18 cellular contexts compared by ENCODE assay signal in the genomic region with DNA sequence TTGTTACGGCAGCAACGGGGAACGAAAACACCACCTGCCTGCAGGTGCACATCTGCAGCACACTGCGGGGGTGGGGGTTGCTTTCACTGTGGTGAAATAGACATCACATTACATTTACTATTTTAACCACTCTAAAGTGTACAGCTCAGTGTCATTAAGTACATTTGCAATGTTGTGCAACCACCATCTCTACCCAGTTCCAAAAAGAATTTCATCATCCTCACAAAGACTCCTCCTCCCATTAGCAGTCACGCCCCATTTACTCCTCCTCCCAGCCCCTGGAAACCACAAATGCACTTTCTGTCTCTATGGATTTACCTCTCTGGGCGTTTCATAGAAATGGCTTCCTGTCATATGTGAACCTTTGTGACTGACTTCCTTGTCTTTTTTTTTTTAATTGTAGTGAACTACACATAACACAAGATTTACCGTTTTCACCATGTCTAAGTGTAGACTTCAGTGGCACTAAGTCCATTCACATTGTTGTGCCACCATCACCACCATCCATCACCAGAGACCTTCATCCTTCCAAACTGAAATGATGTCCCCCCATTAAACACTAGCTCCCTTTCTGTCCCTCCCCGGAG. TPM values are rescaled to one million over a fixed set of nuclear protein-coding genes. Genes with fewer than 3 reads are reported as not detected.
DNase-seq lines count a peak whose midpoint lies in the region; ATAC-seq, FAIRE-seq and TF ChIP-seq lines count a peak whose summit lies in the region.
"Not testable (repeated sequence)": the region's sequence is repeated elsewhere in the genome, so short reads cannot be mapped to it uniquely, and the experiment has no call there.
"Had no signal": no experiment of that assay in that cellular context is flagged by ENCODE, and none has a peak within 500 bp of the region (broad histone marks: within the 10 kb centered on the region; RNA-seq: fewer than 3 reads in every experiment).

No MANE protein-coding gene starts in this region.

- H3K36me3 ChIP-seq in DOHH2 (ENCODE audit: control insufficient read depth, low read length); K562 (ENCODE audit: control insufficient read depth, insufficient read depth, low read length): not testable (repeated sequence)

- H3K4me3 Mint-ChIP-seq in IgD-negative memory B cell (peak overlapping the region in 1 of 4 donors; percentile 76), T-cell (peak overlapping the region in 1 of 3 donors; percentile 31), memory B cell (peak overlapping the region; percentile 33)
- not testable (repeated sequence) for H3K4me3 Mint-ChIP-seq in activated T-cell treated with anti-CD3 and anti-CD28 coated beads, Interleukin-2, amount 50 U/mL, for 24 hours

- H3K36me3 Mint-ChIP-seq in IgD-negative memory B cell; T-cell; activated T-cell treated with anti-CD3 and anti-CD28 coated beads, Interleukin-2, amount 50 U/mL, for 24 hours (ENCODE audit: low read depth); memory B cell: not testable (repeated sequence)

- 25% methylated on average over 3 of the region's 8 CpGs for WGBS in K562 (ENCODE audit: insufficient coverage, low coverage, missing lambda C conversion rate)

- peak overlapping the region; percentile 66 for H3K4me2 ChIP-seq in DOHH2 (ENCODE audit: low read length)
- H3K4me2 ChIP-seq in K562 (ENCODE audit: insufficient read depth, low read length): not testable (repeated sequence)

- not testable (repeated sequence) for H3K79me2 ChIP-seq in DOHH2 (ENCODE audit: control insufficient read depth, low read length); K562 (ENCODE audit: control insufficient read depth, insufficient read depth, low read length)

- H2AFZ ChIP-seq in K562 (ENCODE audit: low read depth, low read length): not testable (repeated sequence)

- TF ChIP-seq EP300 in K562 (IDR thresholded peaks at IDR 0.05; ENCODE audit: low read length): not testable (repeated sequence)

- FAIRE-seq in K562 (lab: Jason Lieb, UNC): peak; percentile 80
- peak; percentile 53 for FAIRE-seq in urothelium cell line (lab: Jason Lieb, UNC)

- not testable (repeated sequence) for H3K9me1 ChIP-seq in K562 (ENCODE audit: control insufficient read depth, insufficient read depth, low read length)

- peak overlapping the region; percentile 54 for H3K27ac ChIP-seq in DOHH2 (ENCODE audit: low read depth, low read length)
- H3K27ac ChIP-seq in K562 (ENCODE audit: extremely low read depth, low read depth, low read length): not testable (repeated sequence)

- not testable (repeated sequence) for H4K20me1 ChIP-seq in DOHH2 (ENCODE audit: control insufficient read depth, insufficient read depth, low read depth, low read length); K562 (replicated peaks; ENCODE audit: control insufficient read depth, insufficient read depth, low read length)

- not testable (repeated sequence) for TF ChIP-seq POLR2A in K562 (conservative IDR thresholded peaks at IDR 0.05)

- not testable (repeated sequence) for H3K27me3 Mint-ChIP-seq in IgD-negative memory B cell, memory B cell
- H3K27me3 Mint-ChIP-seq in T-cell: peaks cover 2 to 14% of the 10 kb centered on the region in 2 donors
- peaks cover 28% of the 10 kb centered on the region for H3K27me3 Mint-ChIP-seq in activated T-cell treated with anti-CD3 and anti-CD28 coated beads, Interleukin-2, amount 50 U/mL, for 24 hours

- POLR2A ChIA-PET in T-cell (lab: Charles Lee): not testable (repeated sequence)
- POLR2A ChIA-PET in K562 (lab: Yijun Ruan, JAX): interaction anchor here (0.8 kb wide), 1 partner anchor 64 kb away, joined by 3 read pairs; no protein-coding TSS in a partner anchor

- not testable (repeated sequence) for H3K9me3 ChIP-seq in DOHH2 (ENCODE audit: control insufficient read depth, insufficient read depth, low read length); K562 (replicated peaks; ENCODE audit: control insufficient read depth, insufficient read depth, low read depth, low read length)

- H3K4me1 ChIP-seq in DOHH2 (ENCODE audit: control insufficient read depth, low read length): peaks cover 13% of the 10 kb centered on the region
- H3K4me1 ChIP-seq in K562 (replicated peaks in 1 of 2; ENCODE audit: control insufficient read depth in 2 of 2, insufficient read depth in 2 of 2, low read length in 2 of 2): not testable (repeated sequence)

- not testable (repeated sequence) for H3F3A ChIP-seq in DOHH2 (ENCODE audit: control insufficient read depth, insufficient read depth)

- H3K9me2 ChIP-seq in DOHH2 (replicated peaks; ENCODE audit: control insufficient read depth, low read length): not testable (repeated sequence)

- DNase-seq in T-cell; activated T-cell treated with anti-CD3 and anti-CD28 coated beads, Interleukin-2, amount 50 U/mL, for 24 hours; K562 (ENCODE audit: extremely low read depth in 1 of 4, low spot score in 3 of 4); memory B cell (ENCODE audit: low spot score in 2 of 2); urothelium cell line (ENCODE audit: low spot score): not testable (repeated sequence)

- CTCF ChIA-PET in T-cell (lab: Charles Lee); K562 (lab: Yijun Ruan, JAX; ENCODE audit: low intra/inter-chr PET ratio): not testable (repeated sequence)

- H3K4me1 Mint-ChIP-seq in IgD-negative memory B cell: peaks cover 5 to 14% (median 7%) of the 10 kb centered on the region in 3 donors
- peaks cover 10 to 14% (median 12%) of the 10 kb centered on the region in 3 donors for H3K4me1 Mint-ChIP-seq in T-cell
- H3K4me1 Mint-ChIP-seq in activated T-cell treated with anti-CD3 and anti-CD28 coated beads, Interleukin-2, amount 50 U/mL, for 24 hours (ENCODE audit: low read depth); memory B cell: not testable (repeated sequence)

- TF ChIP-seq RAD21 in K562 (CRISPR knock-in tag; conservative IDR thresholded peaks at IDR 0.05 in 1 of 2, IDR thresholded peaks at IDR 0.05 in 1 of 2): not testable (repeated sequence)

- intact Hi-C loops in K562 (cut with micrococcal nuclease): not testable (repeated sequence)

- ATAC-seq in GM21529 (IDR thresholded peaks at IDR 0.05; ENCODE audit: unreplicated experiment) (peak; percentile 79), T-cell (replicated peaks in 1 of 4) (peak in 3 of 4 experiments; percentile 61 to 83 (median 67)), K562 (peak; percentile 96), memory B cell (ENCODE audit: low read depth) (peak; percentile 57)

- in situ Hi-C loops in K562 (cut with MboI): not testable (repeated sequence)

- peak overlapping the region; percentile 60 for H3K4me3 ChIP-seq in DOHH2 (ENCODE audit: low read length)
- H3K4me3 ChIP-seq in K562: not testable (repeated sequence)

- not testable (repeated sequence) for TF ChIP-seq CTCF in DOHH2 (IDR thresholded peaks at IDR 0.05; ENCODE audit: low read depth, low read length, poor library complexity, severe bottlenecking); K562 (IDR thresholded peaks at IDR 0.05 in 2 of 3, conservative IDR thresholded peaks at IDR 0.05 in 1 of 3; ENCODE audit: insufficient read depth in 2 of 3, low read depth in 1 of 3, low read length in 3 of 3)

- H3K27ac Mint-ChIP-seq in IgD-negative memory B cell (peak overlapping the region in 2 of 3 donors; percentile 58 to 64), T-cell (peak overlapping the region; percentile 74 to 77)
- H3K27ac Mint-ChIP-seq in activated T-cell treated with anti-CD3 and anti-CD28 coated beads, Interleukin-2, amount 50 U/mL, for 24 hours: peak overlapping the region; percentile 63
- not testable (repeated sequence) for H3K27ac Mint-ChIP-seq in memory B cell

- H3K9me3 Mint-ChIP-seq in IgD-negative memory B cell; T-cell; activated T-cell treated with anti-CD3 and anti-CD28 coated beads, Interleukin-2, amount 50 U/mL, for 24 hours; memory B cell: not testable (repeated sequence)

- not testable (repeated sequence) for H3K27me3 ChIP-seq in DOHH2 (ENCODE audit: control insufficient read depth, low read length); K562 (ENCODE audit: control insufficient read depth in 2 of 2, insufficient read depth in 2 of 2, low read length in 2 of 2)

- not testable (repeated sequence) for H3K9ac ChIP-seq in K562 (ENCODE audit: insufficient read depth in 1 of 2, low read depth in 2 of 2, low read length in 2 of 2)

- not testable (repeated sequence) for BruUV-seq in K562 (replicated peaks; lab: Mats Ljungman, UMichigan)

RNA-seq across cellular contexts. Expression of a gene that starts 28.0 kb away (rescaled TPM):
- polyA plus RNA-seq in IgD-negative memory B cell: not detected
- not detected for total RNA-seq in T-cell
- total RNA-seq in K562 (2011; cell fraction: chromatin; rRNA removed; ENCODE audit: low replicate concordance): not detected in 2 replicates
- total RNA-seq in K562 (2011; cell fraction: nucleolus; rRNA removed): not detected in 2 replicates
- not detected in 2 replicates for total RNA-seq in K562 (2011; cell fraction: nucleoplasm; rRNA removed)
- total RNA-seq in K562 (2014; rRNA removed): not detected in 2 replicates
- total RNA-seq in K562 (2014; rRNA removed; fragmentation: Illumina TruSeq; extraction: Trizol): not detected in 2 replicates
- not detected in 2 replicates for total RNA-seq in K562 (2015; rRNA removed; fragmentation: Illumina TruSeq; extraction: Trizol)
- total RNA-seq in K562 (2021): not detected in 2 replicates
- not detected in 2 replicates for polyA plus RNA-seq in K562 (2011; rRNA removed)
- not detected in 2 replicates for polyA plus RNA-seq in K562 (2011; cell fraction: cytosol; rRNA removed)
- not detected in 2 replicates for polyA plus RNA-seq in K562 (2011; cell fraction: nucleus; rRNA removed)
- not detected in 2 replicates for polyA plus RNA-seq in K562 (2012)
- not detected in 2 replicates for polyA plus RNA-seq in K562 (2014; fragmentation: Illumina TruSeq; extraction: Trizol)
- polyA plus RNA-seq in K562 (2014; fragmentation: Nextera tagmentation; extraction: Ambion mirVana): not detected
- not detected in 2 replicates for polyA plus RNA-seq in K562 (2014; rRNA removed)
- not detected in 2 replicates for polyA minus RNA-seq in K562 (2011; rRNA and poly(A)+ RNA removed)
- polyA minus RNA-seq in K562 (2011; cell fraction: cytosol; rRNA and poly(A)+ RNA removed): not detected in 2 replicates
- not detected in 2 replicates for polyA minus RNA-seq in K562 (2011; cell fraction: nucleus; rRNA and poly(A)+ RNA removed)
- total RNA-seq: astrocyte; Daoy; H7; heart left ventricle; mammary epithelial cell; posterior vena cava; SK-MEL-5; T-helper 1 cell treated with Interleukin-12 subunit alpha and Interleukin-12 subunit beta and Interleukin-4 antibody, amounts not matched to agents 30 ng/mL and 1 ng/mL, for 36 hours had no signal
- polyA plus RNA-seq: AG04450, esophagus, heart left ventricle, mammary epithelial cell had no signal

RNA-seq across cellular contexts. Expression of a gene that starts 40.4 kb away (rescaled TPM):
- 4.9 TPM for polyA plus RNA-seq in IgD-negative memory B cell
- 10 to 100 TPM; 14.4 to 17.6 (median 17.0) TPM for total RNA-seq in T-cell
- 32.0 and 37.4 TPM in 2 replicates for total RNA-seq in K562 (2011; cell fraction: chromatin; rRNA removed; ENCODE audit: low replicate concordance)
- 18.6 and 21.2 TPM in 2 replicates for total RNA-seq in K562 (2011; cell fraction: nucleolus; rRNA removed)
- 29.5 and 33.1 TPM in 2 replicates for total RNA-seq in K562 (2011; cell fraction: nucleoplasm; rRNA removed)
- total RNA-seq in K562 (2014; rRNA removed): 7.8 and 10.0 TPM in 2 replicates
- 8.7 and 9.1 TPM in 2 replicates for total RNA-seq in K562 (2014; rRNA removed; fragmentation: Illumina TruSeq; extraction: Trizol)
- total RNA-seq in K562 (2015; rRNA removed; fragmentation: Illumina TruSeq; extraction: Trizol): 12.3 and 12.5 TPM in 2 replicates
- total RNA-seq in K562 (2021): 16.9 and 19.1 TPM in 2 replicates
- polyA plus RNA-seq in K562 (2011; rRNA removed): 15.3 and 16.9 TPM in 2 replicates
- 14.6 and 17.9 TPM in 2 replicates for polyA plus RNA-seq in K562 (2011; cell fraction: cytosol; rRNA removed)
- polyA plus RNA-seq in K562 (2011; cell fraction: nucleus; rRNA removed): 25.4 and 33.4 TPM in 2 replicates
- polyA plus RNA-seq in K562 (2012): 12.2 and 20.2 TPM in 2 replicates
- polyA plus RNA-seq in K562 (2014; fragmentation: Illumina TruSeq; extraction: Trizol): 15.0 and 17.4 TPM in 2 replicates
- 1 to 10 TPM; 2.1 to 3.1 TPM for polyA plus RNA-seq in K562 (2014; fragmentation: Nextera tagmentation; extraction: Ambion mirVana)
- polyA plus RNA-seq in K562 (2014; rRNA removed): 12.0 and 13.6 TPM in 2 replicates
- polyA minus RNA-seq in K562 (2011; rRNA and poly(A)+ RNA removed): 22.3 and 27.7 TPM in 2 replicates
- 11.3 and 14.6 TPM in 2 replicates for polyA minus RNA-seq in K562 (2011; cell fraction: cytosol; rRNA and poly(A)+ RNA removed)
- 9.7 and 13.0 TPM in 2 replicates for polyA minus RNA-seq in K562 (2011; cell fraction: nucleus; rRNA and poly(A)+ RNA removed)
